18 cellular contexts compared by ENCODE assay signal in the genomic region with DNA sequence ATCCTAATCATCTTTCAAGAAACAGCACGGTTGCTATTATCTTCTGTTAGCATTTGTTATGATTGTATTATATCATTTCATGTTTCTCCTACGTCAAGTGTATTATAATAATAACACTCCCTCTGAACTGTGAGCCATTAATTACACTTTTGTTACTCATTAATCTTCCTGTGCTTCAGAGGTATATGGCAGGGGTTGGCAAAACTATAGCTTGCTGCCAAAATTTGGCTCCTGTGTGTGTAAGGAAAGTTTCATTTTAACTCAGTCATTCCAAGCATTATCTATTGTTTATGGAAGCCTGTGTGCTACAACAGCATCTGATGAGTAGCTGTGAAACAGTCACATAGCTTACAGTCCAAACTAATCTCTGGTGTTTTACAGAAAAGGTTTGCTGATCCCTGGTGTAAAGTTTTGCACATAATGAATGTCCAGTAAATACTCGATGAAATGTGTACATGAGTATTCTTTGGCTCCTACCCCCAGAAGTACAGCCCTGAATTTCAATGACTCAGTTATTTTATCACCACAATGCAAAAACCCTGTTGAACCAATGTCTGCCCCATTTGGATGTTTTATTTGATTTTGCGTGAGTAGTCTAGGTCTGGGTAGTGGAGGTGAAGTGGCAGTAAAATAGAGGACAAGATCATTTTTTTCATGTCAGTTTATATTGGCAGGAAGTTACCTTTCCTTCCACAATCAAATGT.
DNase-seq lines count a peak whose midpoint lies in the region; ATAC-seq and TF ChIP-seq lines count a peak whose summit lies in the region.
"Had no signal": no experiment of that assay in that cellular context is flagged by ENCODE, and none has a peak within 500 bp of the region (broad histone marks: within the 10 kb centered on the region; RNA-seq: fewer than 3 reads in every experiment).

No MANE protein-coding gene starts in this region.

- no peak for ATAC-seq in upper lobe of right lung
- ATAC-seq: GM23338 had no signal

- H3K4me1 ChIP-seq in upper lobe of right lung, result no peaks in the 10 kb centered on the region
- H3K4me1 ChIP-seq: BE2C had no signal

- in situ Hi-C loops in KBM-7 (cut with MboI; ENCODE audit: low pct_unique_long_range_greater_than_20kb, low sequenced_read_pairs), result no loop called here

- TF ChIP-seq CTCF in upper lobe of right lung (IDR thresholded peaks at IDR 0.05), result no peak

- intact Hi-C loops in upper lobe of right lung (cut with DNase I), result no loop called here

- DNase-seq in MG63, result peak; percentile 60
- peak; percentile 2 for DNase-seq in amniotic epithelial cell (ENCODE audit: low read depth)
- DNase-seq in left kidney (ENCODE audit: low read depth, low spot score), result peak; percentile 7
- DNase-seq in stromal cell of bone marrow (ENCODE audit: low read depth), result peak; percentile 45
- no peak for DNase-seq in KBM-7
- DNase-seq in upper lobe of right lung, result no peak
- no peak for DNase-seq in COR-L47 (lab: John Stamatoyannopoulos, UW)
- DNase-seq: BE2C; CD4-positive, alpha-beta T cell; DMS79 treated with DMSO at 0.1 percent for 48 hours; Karpas-422; MM.1S; NCI-H1105; NCI-H187; NCI-H446 treated with DMSO at 0.1 percent for 48 hours; NCI-H774 had no signal

- H3K27me3 ChIP-seq in MG63 (no peaks in the 10 kb centered on the region), upper lobe of right lung (no peaks in the 10 kb centered on the region)
- H3K27me3 ChIP-seq: BE2C had no signal

- H3K36me3 ChIP-seq in MG63 (no peaks in the 10 kb centered on the region), upper lobe of right lung (no peaks in the 10 kb centered on the region)
- H3K36me3 ChIP-seq: BE2C had no signal

- H3K9me3 ChIP-seq in MG63 (peaks cover 9% of the 10 kb centered on the region; the same call in 1 of the 2 replicates), upper lobe of right lung (no peaks in the 10 kb centered on the region)
- H3K9me3 ChIP-seq: BE2C had no signal

- H3K4me3 ChIP-seq in MG63 (no peak overlapping the region), upper lobe of right lung (no peak overlapping the region)
- H3K4me3 ChIP-seq: GM23338 had no signal

- no peak overlapping the region for H3K27ac ChIP-seq in upper lobe of right lung
- H3K27ac ChIP-seq: RWPE1 had no signal

Comparison
In these comparisons a context has a peak if more than half of its experiments do, and no peak if none do; other contexts are left out.
1. DNase-seq: peak in MG63 (single experiment), amniotic epithelial cell (single experiment), left kidney (single experiment) and stromal cell of bone marrow (single experiment); none in KBM-7 (single experiment), upper lobe of right lung (single experiment) and COR-L47 (single experiment).